Comparison of ENCODE assay signal across 12 cellular contexts in the genomic region with DNA sequence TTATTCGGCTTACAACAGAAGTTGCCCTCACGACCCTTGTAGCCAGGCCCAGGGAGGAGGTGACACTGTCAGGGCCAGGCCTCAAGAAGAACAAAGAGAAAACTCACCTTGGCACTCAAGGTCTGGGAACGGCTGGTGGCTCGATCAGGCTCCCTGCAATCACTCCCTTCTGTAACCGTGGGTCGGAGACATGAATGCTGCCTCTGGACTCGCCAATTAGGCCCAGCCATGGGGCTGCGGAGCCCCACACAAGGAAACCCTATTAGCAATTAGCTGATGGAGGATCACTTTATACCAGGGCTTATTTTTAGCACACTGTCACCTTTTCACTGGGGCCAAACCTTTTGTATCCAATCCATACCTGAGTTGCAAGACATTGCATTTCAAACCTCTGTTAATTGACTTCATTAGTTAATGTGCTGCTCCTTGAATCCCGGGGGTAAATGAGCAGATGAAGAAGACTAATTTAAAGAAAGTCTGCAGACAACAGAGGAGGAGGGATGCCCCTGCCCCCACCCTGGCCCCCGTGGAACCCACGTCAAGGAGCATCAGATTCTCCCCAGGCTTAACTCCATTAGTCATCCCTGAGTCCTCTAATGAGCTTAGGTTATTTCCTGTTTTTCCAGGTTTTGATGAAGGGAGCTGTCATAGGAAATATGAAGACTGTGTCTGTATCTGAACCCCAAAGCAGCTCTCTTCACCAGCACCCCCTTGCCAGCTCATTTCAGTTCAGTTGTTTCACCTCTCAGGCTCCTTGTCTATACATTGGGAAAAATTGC.
DNase-seq lines count a peak whose midpoint lies in the region; ATAC-seq and TF ChIP-seq lines count a peak whose summit lies in the region.
"Had no signal": no experiment of that assay in that cellular context is flagged by ENCODE, and none has a peak within 500 bp of the region (broad histone marks: within the 10 kb centered on the region; RNA-seq: fewer than 3 reads in every experiment).

No MANE protein-coding gene starts in this region.

- H2BK15ac ChIP-seq in neuronal stem cell (ENCODE audit: low read length) = no peak overlapping the region

- no peak overlapping the region for H2BK12ac ChIP-seq in neuronal stem cell (ENCODE audit: low read length)

- no peak overlapping the region for H2BK120ac ChIP-seq in neuronal stem cell (ENCODE audit: low read depth, low read length)

- H3F3A ChIP-seq in PC-9 (ENCODE audit: insufficient read depth, low read depth) = peaks cover 5% of the 10 kb centered on the region; the same call in 1 of the 2 replicates

- no peak overlapping the region for H3K9ac ChIP-seq in neuronal stem cell (ENCODE audit: low read depth, low read length, poor library complexity)

- H3K27me3 ChIP-seq in PC-9 (ENCODE audit: insufficient read depth, low read depth) (no peaks in the 10 kb centered on the region), neuronal stem cell (ENCODE audit: control insufficient read depth in 3 of 3, insufficient read depth in 3 of 3, low read depth in 1 of 3, low read length in 3 of 3) (peaks cover 0 to 2% (median 0%) of the 10 kb centered on the region in 3 experiments)
- H3K27me3 ChIP-seq: left lung had no signal

- peak overlapping the region; percentile 73 for H3K27ac ChIP-seq in PC-9
- H3K27ac ChIP-seq in epithelial cell of prostate = peak overlapping the region; percentile 92
- no peak overlapping the region for H3K27ac ChIP-seq in neuronal stem cell (replicated peaks; ENCODE audit: low read length)
- H3K27ac ChIP-seq: left lung, neutrophil had no signal

- DNase-seq in ELF-1 (ENCODE audit: low read depth, low spot score) (peak; percentile 24), PC-9 (peak; percentile 22 to 60), epithelial cell of prostate (ENCODE audit: low read depth, low spot score) (peak; percentile 46), neuronal stem cell (ENCODE audit: low spot score) (peak; percentile 23), head of caudate nucleus (no peak)
- no peak for DNase-seq in NK-92 treated with Interleukin-12 subunit alpha and Interleukin-12 subunit beta, amount 100 ng/mL, for 24 hours (lab: John Stamatoyannopoulos, UW)
- DNase-seq: activated effector memory CD4-positive, alpha-beta T cell treated with anti-CD3 and anti-CD28 coated beads, Interleukin-2, amount 50 U/mL, for 16 hours; left lung; NCI-H1048 had no signal

- no peaks in the 10 kb centered on the region for H3K9me2 ChIP-seq in PC-9 (ENCODE audit: insufficient read depth)

- H4K8ac ChIP-seq in neuronal stem cell (ENCODE audit: low read depth, low read length) = no peak overlapping the region

- no peak overlapping the region for H2BK5ac ChIP-seq in neuronal stem cell (ENCODE audit: low read length)

- H3K23ac ChIP-seq in neuronal stem cell (ENCODE audit: low read depth, low read length, poor library complexity) = no peak overlapping the region

- no peak overlapping the region for H3K4ac ChIP-seq in neuronal stem cell (ENCODE audit: low read length)

- ATAC-seq in GM18505 (IDR thresholded peaks at IDR 0.05; ENCODE audit: unreplicated experiment) (no peak), GM18873 (IDR thresholded peaks at IDR 0.05; ENCODE audit: low FRiP score, unreplicated experiment) (no peak)
- ATAC-seq: left lung had no signal

- no peak overlapping the region for H3K18ac ChIP-seq in neuronal stem cell (ENCODE audit: low read length)

- BruUV-seq in PC-9 (replicated peaks; lab: Mats Ljungman, UMichigan) = no TSS peak

- POLR2A ChIA-PET in PC-9 (lab: Charles Lee; ENCODE audit: unreplicated experiment) = interaction anchor here (0.6 kb wide), 1 partner anchor 9 kb away, joined by 6 read pairs; no protein-coding TSS in a partner anchor

- CTCF ChIA-PET in PC-9 (lab: Charles Lee) = no interaction called here

- H3K9me3 ChIP-seq in PC-9 (ENCODE audit: insufficient read depth, low read depth) = no peaks in the 10 kb centered on the region
- no peaks in the 10 kb centered on the region for H3K9me3 ChIP-seq in neuronal stem cell (replicated peaks in 1 of 2; ENCODE audit: control insufficient read depth in 2 of 2, insufficient read depth in 1 of 2, low read depth in 1 of 2, low read length in 2 of 2)
- H3K9me3 ChIP-seq: left lung, neutrophil had no signal

- H2AK5ac ChIP-seq in neuronal stem cell (ENCODE audit: low read depth, low read length) = no peak overlapping the region

- H2AFZ ChIP-seq in PC-9 (no peak overlapping the region), neuronal stem cell (ENCODE audit: low read length) (no peak overlapping the region)

- H3K4me3 ChIP-seq in PC-9 = no peak overlapping the region
- no peak overlapping the region for H3K4me3 ChIP-seq in neuronal stem cell (ENCODE audit: low read length in 2 of 2)
- H3K4me3 ChIP-seq: left lung had no signal

- no peak overlapping the region for H3K14ac ChIP-seq in neuronal stem cell (ENCODE audit: low read length)

- TF ChIP-seq POLR2A in GM18505 (IDR thresholded peaks at IDR 0.05; ENCODE audit: borderline replicate concordance, extremely low read depth, insufficient read depth, insufficient read length) = no peak

- H3K36me3 ChIP-seq in PC-9 (ENCODE audit: low read depth) (no peaks in the 10 kb centered on the region), neuronal stem cell (replicated peaks in 1 of 2; ENCODE audit: control insufficient read depth in 2 of 2, insufficient read depth in 2 of 2, low read length in 2 of 2) (no peaks in the 10 kb centered on the region)
- H3K36me3 ChIP-seq: left lung, neutrophil had no signal

- H4K20me1 ChIP-seq in PC-9 (ENCODE audit: insufficient read depth) = no peaks in the 10 kb centered on the region

- H3K4me1 ChIP-seq in PC-9 (replicated peaks; ENCODE audit: insufficient read depth) = peaks cover 44% of the 10 kb centered on the region
- peaks cover 0 to 24% of the 10 kb centered on the region in 2 donors for H3K4me1 ChIP-seq in neuronal stem cell (ENCODE audit: control insufficient read depth in 2 of 2, insufficient read depth in 1 of 2, low read depth in 1 of 2, low read length in 2 of 2)
- H3K4me1 ChIP-seq: left lung had no signal

- WGBS in neuronal stem cell (ENCODE audit: extremely low coverage in 2 of 2, insufficient read length in 2 of 2, insufficient replicate concordance in 1 of 2), 2 donors = no CpG with 5 or more reads among the region's 11 CpGs

- no peaks in the 10 kb centered on the region for H3K79me2 ChIP-seq in PC-9 (ENCODE audit: low read depth)

- H3K4me2 ChIP-seq in PC-9 (peak overlapping the region; percentile 17), neuronal stem cell (ENCODE audit: insufficient read depth, low read length, poor library complexity, severe bottlenecking) (no peak overlapping the region)

- H4K91ac ChIP-seq in neuronal stem cell (ENCODE audit: low read depth, low read length, poor library complexity) = no peak overlapping the region

- TF ChIP-seq CTCF in PC-9 (conservative IDR thresholded peaks at IDR 0.05) = no peak

- no peaks in the 10 kb centered on the region for H3K79me1 ChIP-seq in neuronal stem cell (ENCODE audit: low read depth, low read length)

- intact Hi-C loops in PC-9 (cut with micrococcal nuclease; ENCODE audit: unreplicated experiment) = no loop called here
- intact Hi-C loops in head of caudate nucleus (cut with DNase I) = no loop called here

Comparison
In these comparisons a context has a peak if more than half of its experiments do, and no peak if none do; other contexts are left out.
1. DNase-seq: peak in ELF-1 (single experiment), PC-9 (2 of 2), epithelial cell of prostate (single experiment) and neuronal stem cell (single experiment); none in head of caudate nucleus (0 of 42) and NK-92 treated with Interleukin-12 subunit alpha and Interleukin-12 subunit beta, amount 100 ng/mL, for 24 hours (single experiment).